Comparison of ENCODE assay signal across 8 cellular contexts in genomic region chr1:205749094-205749825, GRCh38. TPM values are rescaled to one million over a fixed set of nuclear protein-coding genes. Genes with fewer than 3 reads are reported as not detected.
DNase-seq lines count a peak whose midpoint lies in the region; ATAC-seq and TF ChIP-seq lines count a peak whose summit lies in the region.

No MANE protein-coding gene starts in this region.

- H3K27ac Mint-ChIP-seq in activated T-helper 2 cell treated with anti-CD3 and anti-CD28 coated beads, Interferon-gamma antibody, Interleukin-2, Interleukin-4, amounts not matched to agents 10 μg/mL and 5 μg/mL and 100 μg/mL, durations not matched to agents 14 hours and 24 hours and 36 hours: peak overlapping the region; percentile 93
- H3K27ac Mint-ChIP-seq in natural killer cell: peak overlapping the region; percentile 90 to 97
- peak overlapping the region; percentile 95 for H3K27ac Mint-ChIP-seq in stimulated activated naive B cell treated with anti-CD40 and anti-IgM and Interleukin-4, amounts not matched to agents 10 μg/mL and 1 μg/mL and 100 μg/mL, for 72 hours

- peak overlapping the region; percentile 99 for H3K4me3 Mint-ChIP-seq in activated T-helper 2 cell treated with anti-CD3 and anti-CD28 coated beads, Interferon-gamma antibody, Interleukin-2, Interleukin-4, amounts not matched to agents 10 μg/mL and 5 μg/mL and 100 μg/mL, durations not matched to agents 14 hours and 24 hours and 36 hours (ENCODE audit: low read depth)
- peak overlapping the region; percentile 100 for H3K4me3 Mint-ChIP-seq in natural killer cell
- peak overlapping the region; percentile 91 to 93 for H3K4me3 Mint-ChIP-seq in stimulated activated naive B cell treated with anti-CD40 and anti-IgM and Interleukin-4, amounts not matched to agents 10 μg/mL and 1 μg/mL and 100 μg/mL, for 72 hours

- H3K27me3 Mint-ChIP-seq in activated T-helper 2 cell treated with anti-CD3 and anti-CD28 coated beads, Interferon-gamma antibody, Interleukin-2, Interleukin-4, amounts not matched to agents 10 μg/mL and 5 μg/mL and 100 μg/mL, durations not matched to agents 14 hours and 24 hours and 36 hours (ENCODE audit: low read depth): no peaks in the 10 kb centered on the region
- no peaks in the 10 kb centered on the region for H3K27me3 Mint-ChIP-seq in natural killer cell (ENCODE audit: low read depth in 2 of 2)
- no peaks in the 10 kb centered on the region for H3K27me3 Mint-ChIP-seq in stimulated activated naive B cell treated with anti-CD40 and anti-IgM and Interleukin-4, amounts not matched to agents 10 μg/mL and 1 μg/mL and 100 μg/mL, for 72 hours

- H3K27me3 ChIP-seq in H7 (ENCODE audit: control insufficient read depth, insufficient read depth, low read length) (no peaks in the 10 kb centered on the region), Loucy (ENCODE audit: insufficient read depth, low read length, poor library complexity, severe bottlenecking) (no peaks in the 10 kb centered on the region)

- H3K79me2 ChIP-seq in Loucy (ENCODE audit: insufficient read depth, low read length): peaks cover 58% of the 10 kb centered on the region

- POLR2A ChIA-PET in RWPE1 (lab: Yijun Ruan, JAX; ENCODE audit: low non-redundant PET): interaction anchor here (0.6 to 1.1 kb wide), 4 partner anchors 12 to 206 kb away, joined by 3 to 4 read pairs (median 3); no protein-coding TSS in a partner anchor

- no peaks in the 10 kb centered on the region for H3K9me3 Mint-ChIP-seq in activated T-helper 2 cell treated with anti-CD3 and anti-CD28 coated beads, Interferon-gamma antibody, Interleukin-2, Interleukin-4, amounts not matched to agents 10 μg/mL and 5 μg/mL and 100 μg/mL, durations not matched to agents 14 hours and 24 hours and 36 hours
- no peaks in the 10 kb centered on the region for H3K9me3 Mint-ChIP-seq in natural killer cell
- H3K9me3 Mint-ChIP-seq in stimulated activated naive B cell treated with anti-CD40 and anti-IgM and Interleukin-4, amounts not matched to agents 10 μg/mL and 1 μg/mL and 100 μg/mL, for 72 hours: no peaks in the 10 kb centered on the region

- H3K9ac ChIP-seq in Loucy (ENCODE audit: low read depth, low read length, poor library complexity, severe bottlenecking): peak overlapping the region; percentile 98

- peak overlapping the region; percentile 91 for H3K4me2 ChIP-seq in Loucy (ENCODE audit: low read depth, low read length, poor library complexity, severe bottlenecking)

- no peaks in the 10 kb centered on the region for H3K9me2 ChIP-seq in Loucy (replicated peaks; ENCODE audit: low read depth, low read length)

- peak; percentile 79 to 91 (median 80) for ATAC-seq in natural killer cell
- peak; percentile 78 to 82 for ATAC-seq in stimulated activated naive B cell treated with anti-CD40 and anti-IgM and Interleukin-4, amounts not matched to agents 10 μg/mL and 1 μg/mL and 100 μg/mL, for 72 hours (replicated peaks)

- peaks cover 46% of the 10 kb centered on the region for H4K20me1 ChIP-seq in Loucy (ENCODE audit: insufficient read depth, low read length, poor library complexity, severe bottlenecking)

- H3K27ac ChIP-seq in RWPE1: peak overlapping the region; percentile 99

- peaks cover 38% of the 10 kb centered on the region for H3K36me3 Mint-ChIP-seq in activated T-helper 2 cell treated with anti-CD3 and anti-CD28 coated beads, Interferon-gamma antibody, Interleukin-2, Interleukin-4, amounts not matched to agents 10 μg/mL and 5 μg/mL and 100 μg/mL, durations not matched to agents 14 hours and 24 hours and 36 hours (ENCODE audit: low read depth)
- peaks cover 8% of the 10 kb centered on the region for H3K36me3 Mint-ChIP-seq in natural killer cell
- H3K36me3 Mint-ChIP-seq in stimulated activated naive B cell treated with anti-CD40 and anti-IgM and Interleukin-4, amounts not matched to agents 10 μg/mL and 1 μg/mL and 100 μg/mL, for 72 hours: peaks cover 8 to 19% of the 10 kb centered on the region in 2 donors

- CTCF ChIA-PET in RWPE1 (lab: Yijun Ruan, JAX): interaction anchor here (0.6 to 1.4 kb wide), 4 partner anchors 10 to 432 kb away, joined by 3 to 7 read pairs (median 4); no protein-coding TSS in a partner anchor

- H3K4me3 ChIP-seq in H7 (ENCODE audit: insufficient read depth, low read depth, low read length) (peak overlapping the region; percentile 95), Loucy (ENCODE audit: low read length, poor library complexity, severe bottlenecking) (peak overlapping the region; percentile 80)

- TF ChIP-seq CTCF in Loucy (conservative IDR thresholded peaks at IDR 0.05; ENCODE audit: low read length) (no peak), RWPE1 (conservative IDR thresholded peaks at IDR 0.05; ENCODE audit: low read depth) (no peak), natural killer cell (IDR thresholded peaks at IDR 0.05) (no peak)

- peaks cover 39% of the 10 kb centered on the region for H3K4me1 ChIP-seq in Loucy (ENCODE audit: insufficient read depth, low read length, poor library complexity, severe bottlenecking)

- H3K36me3 ChIP-seq in H7 (replicated peaks; ENCODE audit: control insufficient read depth, insufficient read depth, low read length) (no peaks in the 10 kb centered on the region), Loucy (ENCODE audit: insufficient read depth, low read length) (0 out of 2 replicates have a peak, but pooled peaks cover 4% of the 10 kb centered on the region)

- DNase-seq in ELF-1 (ENCODE audit: low read depth, low spot score) (peak; percentile 99), H7 (peak; percentile 99), RWPE1 (ENCODE audit: low spot score) (peak; percentile 99), fibroblast of peridontal ligament (ENCODE audit: extremely low read depth) (peak; percentile 87), natural killer cell (peak; percentile 97)
- DNase-seq in activated T-helper 2 cell treated with anti-CD3 and anti-CD28 coated beads, Interferon-gamma antibody, Interleukin-2, Interleukin-4, amounts not matched to agents 10 μg/mL and 5 μg/mL and 100 μg/mL, durations not matched to agents 14 hours and 24 hours and 36 hours (ENCODE audit: low spot score): peak; percentile 93
- peak; percentile 97 for DNase-seq in stimulated activated naive B cell treated with anti-CD40 and anti-IgM and Interleukin-4, amounts not matched to agents 10 μg/mL and 1 μg/mL and 100 μg/mL, for 72 hours

- no peak overlapping the region for H2AFZ ChIP-seq in Loucy (ENCODE audit: low read length)

- H3K9me3 ChIP-seq in Loucy (ENCODE audit: insufficient read depth, low read depth, low read length): no peaks in the 10 kb centered on the region

- intact Hi-C loops in activated T-helper 2 cell treated with anti-CD3 and anti-CD28 coated beads, Interferon-gamma antibody, Interleukin-2, Interleukin-4, amounts not matched to agents 10 μg/mL and 5 μg/mL and 100 μg/mL, durations not matched to agents 14 hours and 24 hours and 36 hours (cut with micrococcal nuclease): loop anchor here (1.0 to 2.0 kb wide), 4 partner anchors 30 to 118 kb away; partner anchors contain the start of gene SLC41A1
- intact Hi-C loops in natural killer cell (cut with micrococcal nuclease): loop anchor here (1.0 to 2.0 kb wide), 2 partner anchors 63 to 116 kb away; partner anchors contain the start of gene ELK4

- H3K4me1 Mint-ChIP-seq in activated T-helper 2 cell treated with anti-CD3 and anti-CD28 coated beads, Interferon-gamma antibody, Interleukin-2, Interleukin-4, amounts not matched to agents 10 μg/mL and 5 μg/mL and 100 μg/mL, durations not matched to agents 14 hours and 24 hours and 36 hours (ENCODE audit: low read depth): peaks cover 39% of the 10 kb centered on the region
- H3K4me1 Mint-ChIP-seq in natural killer cell: peaks cover 26 to 35% of the 10 kb centered on the region in 2 donors
- peaks cover 12 to 25% of the 10 kb centered on the region in 2 donors for H3K4me1 Mint-ChIP-seq in stimulated activated naive B cell treated with anti-CD40 and anti-IgM and Interleukin-4, amounts not matched to agents 10 μg/mL and 1 μg/mL and 100 μg/mL, for 72 hours

- H3F3A ChIP-seq in Loucy (ENCODE audit: low read depth): peaks cover 3% of the 10 kb centered on the region; the same call in 1 of the 2 replicates

RNA-seq across cellular contexts. Expression of gene NUCKS1, which starts 0.7 kb away (rescaled TPM):
- 300 and 371 TPM in 2 replicates for total RNA-seq in H7 (2014; rRNA removed; shearing (Covaris generic))
- total RNA-seq in activated T-helper 2 cell treated with anti-CD3 and anti-CD28 coated beads, Interferon-gamma antibody, Interleukin-2, Interleukin-4, amounts not matched to agents 10 μg/mL and 5 μg/mL and 100 μg/mL, durations not matched to agents 14 hours and 24 hours and 36 hours: 176 and 180 TPM in 2 replicates
- total RNA-seq in natural killer cell: 100 to 1,000 TPM in 2 of 3 donors, 10 to 100 TPM in 1; 89.2 to 113 (median 103) TPM

RNA-seq across cellular contexts. Expression of gene RAB29, which starts 26.0 kb away (rescaled TPM):
- total RNA-seq in H7 (2014; rRNA removed; shearing (Covaris generic)): 7.6 and 10.7 TPM in 2 replicates
- total RNA-seq in activated T-helper 2 cell treated with anti-CD3 and anti-CD28 coated beads, Interferon-gamma antibody, Interleukin-2, Interleukin-4, amounts not matched to agents 10 μg/mL and 5 μg/mL and 100 μg/mL, durations not matched to agents 14 hours and 24 hours and 36 hours: 26.2 and 26.7 TPM in 2 replicates
- total RNA-seq in natural killer cell: 100 to 1,000 TPM in 1 of 3 donors, 10 to 100 TPM in 2; 69.0 to 120 (median 95.1) TPM

Comparison
In these comparisons a context has a peak if more than half of its experiments do, and no peak if none do; other contexts are left out.
1. Peak in every context shown above with its lines: DNase-seq, ATAC-seq, H3K4me3 ChIP-seq and H3K27ac ChIP-seq.